In the genomic region with DNA sequence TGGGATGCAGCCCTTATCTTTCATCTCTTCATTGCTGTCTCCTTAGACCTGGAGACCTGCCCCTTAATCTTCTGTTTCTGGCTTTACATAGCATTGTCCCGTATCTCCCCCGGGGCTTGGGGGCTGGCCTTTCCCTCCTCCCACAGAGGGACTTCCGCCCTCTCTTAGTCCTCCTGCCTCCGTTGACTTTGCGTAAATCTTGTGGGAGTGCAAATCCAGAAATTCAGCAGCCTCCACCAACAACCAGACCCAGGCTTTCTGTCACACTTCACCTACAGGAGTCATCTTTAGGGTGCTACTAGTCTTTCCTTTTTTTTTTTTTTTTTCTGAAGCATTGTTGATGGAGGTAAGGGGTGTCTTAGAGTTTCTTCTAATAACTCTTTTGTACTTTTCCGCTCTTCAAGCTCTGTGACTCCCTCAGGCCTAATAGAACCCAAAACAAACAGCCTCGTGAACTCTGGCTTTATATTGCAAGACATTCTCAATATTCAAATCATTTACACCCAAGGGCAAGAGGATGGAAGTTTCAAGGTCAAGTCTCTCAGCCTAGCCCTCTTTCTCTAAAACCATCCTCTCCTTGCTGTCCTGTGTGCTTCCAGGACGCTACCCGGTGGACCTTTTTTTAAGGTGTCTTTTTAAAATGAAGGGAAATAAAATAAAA, we compare ENCODE assay signal across 15 cellular contexts.
A peak's percentile ranks its signal among the peaks of the same experiment; 100 is the strongest.
DNase-seq lines count a peak whose midpoint lies in the region; ATAC-seq and TF ChIP-seq lines count a peak whose summit lies in the region.
"Had no signal": no experiment of that assay in that cellular context is flagged by ENCODE, and none has a peak within 500 bp of the region (broad histone marks: within the 10 kb centered on the region; RNA-seq: fewer than 3 reads in every experiment).

No MANE protein-coding gene starts in this region.

- WGBS in suprapubic skin = 63% methylated on average over 9 of the region's 9 CpGs

- no peaks in the 10 kb centered on the region for H3K27me3 ChIP-seq in adipocyte (replicated peaks; ENCODE audit: control insufficient read depth, insufficient read depth, low read length)
- no peaks in the 10 kb centered on the region for H3K27me3 ChIP-seq in suprapubic skin
- H3K27me3 ChIP-seq: dorsolateral prefrontal cortex, Peyer's patch had no signal

- no peaks in the 10 kb centered on the region for H3K9me3 Mint-ChIP-seq in memory B cell
- H3K9me3 Mint-ChIP-seq: natural killer cell had no signal

- peak overlapping the region; percentile 4 for H3K9ac ChIP-seq in adipocyte (ENCODE audit: low read length)

- H3K27ac ChIP-seq in suprapubic skin = peak overlapping the region; percentile 10
- H3K27ac ChIP-seq: dorsolateral prefrontal cortex, Peyer's patch had no signal

- ATAC-seq in memory B cell (ENCODE audit: low read depth) = no peak
- ATAC-seq: natural killer cell had no signal

- H3K4me3 ChIP-seq in adipocyte (ENCODE audit: low read length) (no peak overlapping the region), suprapubic skin (no peak overlapping the region)
- H3K4me3 ChIP-seq: dorsolateral prefrontal cortex, Peyer's patch had no signal

- peaks cover 30% of the 10 kb centered on the region for H3K4me1 Mint-ChIP-seq in memory B cell

- no peak for TF ChIP-seq POLR2A in suprapubic skin (IDR thresholded peaks at IDR 0.05)

- DNase-seq in activated CD8-positive, alpha-beta memory T cell treated with anti-CD3 and anti-CD28 coated beads for 24 hours = peak; percentile 13
- DNase-seq in activated CD8-positive, alpha-beta memory T cell treated with anti-CD3 and anti-CD28 coated beads, Interleukin-2, amount 50 U/mL, for 48 hours = no peak
- DNase-seq in adipocyte (ENCODE audit: low read depth) (no peak), memory B cell (ENCODE audit: low spot score in 2 of 2) (no peak), suprapubic skin (ENCODE audit: low spot score in 2 of 2) (no peak), NCI-H2029 (lab: John Stamatoyannopoulos, UW) (no peak), NCI-H2107 (lab: John Stamatoyannopoulos, UW) (no peak)
- DNase-seq in stimulated activated naive CD4-positive, alpha-beta T cell (lab: John Stamatoyannopoulos, UW) = no peak
- DNase-seq: activated CD4-positive, alpha-beta T cell treated with anti-CD3 and anti-CD28 coated beads for 48 hours; dorsolateral prefrontal cortex; IMR-90; natural killer cell; NCI-H1105; NCI-H446; Peyer's patch had no signal

- no peak for TF ChIP-seq CTCF in suprapubic skin (IDR thresholded peaks at IDR 0.05)

- no peak for TF ChIP-seq EP300 in suprapubic skin (IDR thresholded peaks at IDR 0.05)

- no peak overlapping the region for H3K4me3 Mint-ChIP-seq in memory B cell
- H3K4me3 Mint-ChIP-seq: natural killer cell had no signal

- H3K9me3 ChIP-seq in adipocyte (ENCODE audit: control insufficient read depth, low read length) = no peaks in the 10 kb centered on the region
- no peaks in the 10 kb centered on the region for H3K9me3 ChIP-seq in suprapubic skin
- H3K9me3 ChIP-seq: Peyer's patch had no signal

- H3K4me1 ChIP-seq in adipocyte (ENCODE audit: control insufficient read depth, insufficient read depth, low read length) (peaks cover 45% of the 10 kb centered on the region), suprapubic skin (peaks cover 70% of the 10 kb centered on the region)

- H3K36me3 ChIP-seq in adipocyte (ENCODE audit: control insufficient read depth, insufficient read depth, low read length, severe bottlenecking) (peaks cover 22% of the 10 kb centered on the region), suprapubic skin (peaks cover 3% of the 10 kb centered on the region)

- H3K27me3 Mint-ChIP-seq in memory B cell = no peaks in the 10 kb centered on the region

- peak overlapping the region; percentile 66 for H3K27ac Mint-ChIP-seq in memory B cell
- H3K27ac Mint-ChIP-seq: natural killer cell had no signal

- peaks cover 4% of the 10 kb centered on the region for H3K36me3 Mint-ChIP-seq in memory B cell
- H3K36me3 Mint-ChIP-seq: natural killer cell had no signal
